14 cellular contexts compared by ENCODE assay signal in the genomic region with DNA sequence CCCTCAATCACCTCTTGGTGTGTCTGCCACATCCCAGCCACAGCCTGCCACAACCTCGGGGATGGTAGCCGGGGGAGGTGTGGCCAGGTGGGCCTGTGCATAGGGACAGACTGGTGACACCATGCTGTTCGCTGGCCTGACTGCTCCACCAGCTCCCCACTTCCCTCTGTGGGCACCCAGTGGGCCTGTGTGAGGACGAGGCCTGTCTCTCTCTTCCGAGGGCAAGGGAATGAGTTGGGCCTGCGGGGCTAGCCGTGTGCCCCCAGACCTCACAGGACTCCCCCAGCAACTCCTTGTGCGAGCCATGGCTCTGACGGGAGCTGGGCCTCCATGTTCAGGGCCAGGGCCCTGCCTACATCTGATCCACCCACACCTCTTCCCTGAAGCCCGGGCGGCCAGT. TPM values are rescaled to one million over a fixed set of nuclear protein-coding genes. Genes with fewer than 3 reads are reported as not detected.
DNase-seq lines count a peak whose midpoint lies in the region; ATAC-seq, FAIRE-seq and TF ChIP-seq lines count a peak whose summit lies in the region.
"Had no signal": no experiment of that assay in that cellular context is flagged by ENCODE, and none has a peak within 500 bp of the region (broad histone marks: within the 10 kb centered on the region; RNA-seq: fewer than 3 reads in every experiment).

No MANE protein-coding gene starts in this region.

- intact Hi-C loops in right cardiac atrium (cut with DNase I) (no loop called here), left ventricle myocardium inferior (cut with micrococcal nuclease) (no loop called here), kidney (cut with DNase I) (no loop called here), spleen (cut with DNase I; ENCODE audit: low total_unique reads) (no loop called here)
- intact Hi-C loops in activated CD4-positive, alpha-beta memory T cell treated with anti-CD3 and anti-CD28 coated beads for 36 hours (cut with micrococcal nuclease): no loop called here

- H3K27ac ChIP-seq in right cardiac atrium (ENCODE audit: low read length) (no peak overlapping the region), left ventricle myocardium inferior (replicated peaks) (no peak overlapping the region), kidney (ENCODE audit: low read depth in 2 of 2, low read length in 2 of 2) (no peak overlapping the region), spleen (peak overlapping the region in 3 of 8 donors; percentile 65 to 79 (median 74))
- H3K27ac ChIP-seq: 22Rv1 had no signal

- TF ChIP-seq CTCF in left ventricle myocardium inferior (IDR thresholded peaks at IDR 0.05; ENCODE audit: borderline replicate concordance) (no peak), kidney (IDR thresholded peaks at IDR 0.05; ENCODE audit: borderline replicate concordance, extremely low read depth, insufficient read depth) (no peak), spleen (IDR thresholded peaks at IDR 0.05 in 8 of 11, conservative IDR thresholded peaks at IDR 0.05 in 3 of 11) (no peak)

- CTCF ChIA-PET in activated CD4-positive, alpha-beta memory T cell treated with anti-CD3 and anti-CD28 coated beads for 36 hours (lab: Charles Lee): no interaction called here

- DNase-seq in right cardiac atrium (peak in 2 of 3 donors; percentile 28 to 49), left ventricle myocardium inferior (no peak), kidney (peak; percentile 62), spleen (peak; percentile 74), MV-4-11 (lab: John Stamatoyannopoulos, UW) (no peak)
- DNase-seq in activated CD4-positive, alpha-beta memory T cell treated with anti-CD3 and anti-CD28 coated beads for 36 hours: no peak
- DNase-seq: CD4-positive, CD25-positive, alpha-beta regulatory T cell; DMS53; GF-D8; H9 had no signal

- H3K36me3 ChIP-seq in left ventricle myocardium inferior (no peaks in the 10 kb centered on the region), kidney (ENCODE audit: control insufficient read depth in 1 of 2, insufficient read depth in 2 of 2, low read length in 2 of 2) (no peaks in the 10 kb centered on the region), spleen (no peaks in the 10 kb centered on the region)

- H3K9me3 Mint-ChIP-seq in activated CD4-positive, alpha-beta memory T cell treated with anti-CD3 and anti-CD28 coated beads for 36 hours: no peaks in the 10 kb centered on the region
- H3K9me3 Mint-ChIP-seq: IgD-negative memory B cell had no signal

- H3K4me1 ChIP-seq in right cardiac atrium (ENCODE audit: control insufficient read depth, insufficient read depth, low read length): no peaks in the 10 kb centered on the region
- H3K4me1 ChIP-seq in left ventricle myocardium inferior: no peaks in the 10 kb centered on the region
- peaks cover 0 to 2% of the 10 kb centered on the region in 2 donors for H3K4me1 ChIP-seq in kidney (ENCODE audit: control insufficient read depth in 1 of 2, insufficient read depth in 1 of 2, low read depth in 1 of 2, low read length in 2 of 2)
- H3K4me1 ChIP-seq in spleen: peaks cover 0 to 52% (median 33%) of the 10 kb centered on the region in 6 donors

- H3K27me3 ChIP-seq in right cardiac atrium (ENCODE audit: control insufficient read depth, insufficient read depth) (no peaks in the 10 kb centered on the region), left ventricle myocardium inferior (ENCODE audit: low read depth) (no peaks in the 10 kb centered on the region), spleen (replicated peaks in 1 of 7) (no peaks in the 10 kb centered on the region)

- TF ChIP-seq POLR2A in spleen (IDR thresholded peaks at IDR 0.05): no peak

- no peaks in the 10 kb centered on the region for H3K36me3 Mint-ChIP-seq in activated CD4-positive, alpha-beta memory T cell treated with anti-CD3 and anti-CD28 coated beads for 36 hours
- H3K36me3 Mint-ChIP-seq: CD4-positive, CD25-positive, alpha-beta regulatory T cell; IgD-negative memory B cell had no signal

- no peak overlapping the region for H3K4me3 ChIP-seq in right cardiac atrium (ENCODE audit: low read length)
- H3K4me3 ChIP-seq in left ventricle myocardium inferior: no peak overlapping the region
- H3K4me3 ChIP-seq in kidney (ENCODE audit: low read length in 2 of 2): no peak overlapping the region
- no peak overlapping the region for H3K4me3 ChIP-seq in spleen

- no peak overlapping the region for H3K9ac ChIP-seq in kidney (ENCODE audit: low read length in 2 of 2)

- no peak for FAIRE-seq in kidney (lab: Jason Lieb, UNC)
- FAIRE-seq: GM19239 had no signal

- no peak overlapping the region for H3K4me3 Mint-ChIP-seq in activated CD4-positive, alpha-beta memory T cell treated with anti-CD3 and anti-CD28 coated beads for 36 hours
- H3K4me3 Mint-ChIP-seq: CD4-positive, CD25-positive, alpha-beta regulatory T cell; H9 had no signal

- H3K4me1 Mint-ChIP-seq in activated CD4-positive, alpha-beta memory T cell treated with anti-CD3 and anti-CD28 coated beads for 36 hours (ENCODE audit: low read depth): peaks cover 4% of the 10 kb centered on the region

- H3K27me3 Mint-ChIP-seq in activated CD4-positive, alpha-beta memory T cell treated with anti-CD3 and anti-CD28 coated beads for 36 hours: no peaks in the 10 kb centered on the region
- H3K27me3 Mint-ChIP-seq: CD4-positive, CD25-positive, alpha-beta regulatory T cell; IgD-negative memory B cell had no signal

- ATAC-seq in right cardiac atrium (no peak), GM19452 (IDR thresholded peaks at IDR 0.05; ENCODE audit: unreplicated experiment) (no peak)

- POLR2A ChIA-PET in activated CD4-positive, alpha-beta memory T cell treated with anti-CD3 and anti-CD28 coated beads for 36 hours (lab: Charles Lee): no interaction called here

- no peak overlapping the region for H3K27ac Mint-ChIP-seq in activated CD4-positive, alpha-beta memory T cell treated with anti-CD3 and anti-CD28 coated beads for 36 hours
- H3K27ac Mint-ChIP-seq: CD4-positive, CD25-positive, alpha-beta regulatory T cell had no signal

- 92% methylated on average over 11 of the region's 11 CpGs for whole genome bisulfite sequencing in right cardiac atrium
- WGBS in spleen, 5 donors: 84 to 95% (median 90%) methylated on average over 4 to 11 of the region's 11 CpGs

- H3K9me3 ChIP-seq in right cardiac atrium (ENCODE audit: control insufficient read depth, low read length) (no peaks in the 10 kb centered on the region), left ventricle myocardium inferior (replicated peaks) (no peaks in the 10 kb centered on the region), kidney (ENCODE audit: control insufficient read depth in 1 of 2, low read length in 2 of 2) (no peaks in the 10 kb centered on the region), spleen (no peaks in the 10 kb centered on the region)

RNA-seq across cellular contexts. Expression of gene PWWP2B, which starts 40.5 kb away (rescaled TPM):
- total RNA-seq in right cardiac atrium: 10 to 100 TPM in 2 of 4 donors, 1 to 10 TPM in 2; 7.0 to 10.6 (median 9.6) TPM
- polyA plus RNA-seq in right cardiac atrium: 9.1 TPM
- 17.2 TPM for total RNA-seq in left ventricle myocardium inferior
- total RNA-seq in kidney: 24.3 TPM
- polyA plus RNA-seq in kidney (ENCODE audit: insufficient read depth, low read depth, low replicate concordance): 12.9 TPM
- total RNA-seq in spleen: 10 to 100 TPM; 24.8 to 41.7 (median 28.1) TPM
- polyA plus RNA-seq in spleen: 10 to 100 TPM; 22.5 to 50.0 (median 27.8) TPM
- 1 to 10 TPM; 3.0 to 3.1 TPM for total RNA-seq in activated CD4-positive, alpha-beta memory T cell treated with anti-CD3 and anti-CD28 coated beads for 36 hours

Comparison
In these comparisons a context has a peak if more than half of its experiments do, and no peak if none do; other contexts are left out.
1. DNase-seq: peak in right cardiac atrium (2 of 3), kidney (single experiment) and spleen (single experiment); none in left ventricle myocardium inferior (single experiment), MV-4-11 (single experiment) and activated CD4-positive, alpha-beta memory T cell treated with anti-CD3 and anti-CD28 coated beads for 36 hours (single experiment).